ENCODE assay signal across 8 cellular contexts in genomic region chr11:111978028-111978771, GRCh38. TPM values are rescaled to one million over a fixed set of nuclear protein-coding genes. Genes with fewer than 3 reads are reported as not detected.
DNase-seq lines count a peak whose midpoint lies in the region; ATAC-seq, FAIRE-seq and TF ChIP-seq lines count a peak whose summit lies in the region.

No MANE protein-coding gene starts in this region.

- peaks cover 27% of the 10 kb centered on the region for H3K27me3 Mint-ChIP-seq in activated T-cell treated with anti-CD3 and anti-CD28 coated beads, Interleukin-2, amount 50 U/mL, for 4 hours (ENCODE audit: low read depth)
- peaks cover 2% of the 10 kb centered on the region for H3K27me3 Mint-ChIP-seq in activated T-helper 2 cell treated with anti-CD3 and anti-CD28 coated beads, Interferon-gamma antibody, Interleukin-2, Interleukin-4, amounts not matched to agents 10 μg/mL and 5 μg/mL and 100 μg/mL, durations not matched to agents 14 hours and 24 hours and 36 hours (ENCODE audit: low read depth)
- peaks cover 4% of the 10 kb centered on the region for H3K27me3 Mint-ChIP-seq in neural crest cell (ENCODE audit: low read depth)

- no peak for TF ChIP-seq CTCF in neural crest cell (conservative IDR thresholded peaks at IDR 0.05)

- no peak for DNase-seq in activated T-cell treated with anti-CD3 and anti-CD28 coated beads, Interleukin-2, amount 50 U/mL, for 4 hours
- no peak for DNase-seq in activated T-cell treated with anti-CD3 and anti-CD28 coated beads, Interleukin-2, amount 50 U/mL, for 48 hours
- DNase-seq in activated T-helper 2 cell treated with anti-CD3 and anti-CD28 coated beads, Interferon-gamma antibody, Interleukin-2, Interleukin-4, amounts not matched to agents 10 μg/mL and 5 μg/mL and 100 μg/mL, durations not matched to agents 14 hours and 24 hours and 36 hours (ENCODE audit: low spot score): no peak
- DNase-seq in frontal cortex (ENCODE audit: low spot score in 2 of 2): peak; percentile 74 to 81
- DNase-seq in neural crest cell (ENCODE audit: low read depth, low spot score): peak; percentile 25
- DNase-seq in activated CD4-positive, CD25-positive, alpha-beta regulatory T cell treated with anti-CD3 and anti-CD28 coated beads, Interleukin-2, amount 50 U/mL, for 72 hours: no peak
- DNase-seq in RCC 7860 (ENCODE audit: low spot score): no peak

- H3K4me3 Mint-ChIP-seq in activated T-cell treated with anti-CD3 and anti-CD28 coated beads, Interleukin-2, amount 50 U/mL, for 4 hours: peak overlapping the region; percentile 75
- H3K4me3 Mint-ChIP-seq in activated T-helper 2 cell treated with anti-CD3 and anti-CD28 coated beads, Interferon-gamma antibody, Interleukin-2, Interleukin-4, amounts not matched to agents 10 μg/mL and 5 μg/mL and 100 μg/mL, durations not matched to agents 14 hours and 24 hours and 36 hours (ENCODE audit: low read depth): peak overlapping the region; percentile 30
- H3K4me3 Mint-ChIP-seq in neural crest cell: peak overlapping the region; percentile 89

- intact Hi-C loops in activated T-helper 2 cell treated with anti-CD3 and anti-CD28 coated beads, Interferon-gamma antibody, Interleukin-2, Interleukin-4, amounts not matched to agents 10 μg/mL and 5 μg/mL and 100 μg/mL, durations not matched to agents 14 hours and 24 hours and 36 hours (cut with micrococcal nuclease): no loop called here

- H3K27ac Mint-ChIP-seq in activated T-helper 2 cell treated with anti-CD3 and anti-CD28 coated beads, Interferon-gamma antibody, Interleukin-2, Interleukin-4, amounts not matched to agents 10 μg/mL and 5 μg/mL and 100 μg/mL, durations not matched to agents 14 hours and 24 hours and 36 hours: peak overlapping the region; percentile 40
- H3K27ac Mint-ChIP-seq in neural crest cell (ENCODE audit: unreplicated experiment): no peak overlapping the region

- peaks cover 7% of the 10 kb centered on the region for H3K4me1 Mint-ChIP-seq in activated T-cell treated with anti-CD3 and anti-CD28 coated beads, Interleukin-2, amount 50 U/mL, for 4 hours (ENCODE audit: low read depth)
- H3K4me1 Mint-ChIP-seq in activated T-helper 2 cell treated with anti-CD3 and anti-CD28 coated beads, Interferon-gamma antibody, Interleukin-2, Interleukin-4, amounts not matched to agents 10 μg/mL and 5 μg/mL and 100 μg/mL, durations not matched to agents 14 hours and 24 hours and 36 hours (ENCODE audit: low read depth): peaks cover 6% of the 10 kb centered on the region
- peaks cover 49% of the 10 kb centered on the region for H3K4me1 Mint-ChIP-seq in neural crest cell

- ATAC-seq in activated T-cell treated with anti-CD3 and anti-CD28 coated beads, Interleukin-2, amount 50 U/mL, for 4 hours: no peak
- ATAC-seq in GM21526 (IDR thresholded peaks at IDR 0.05; ENCODE audit: low FRiP score, unreplicated experiment): no peak

- FAIRE-seq in frontal cortex (lab: Jason Lieb, UNC) (no peak), RCC 7860 (lab: Jason Lieb, UNC) (no peak)

- no peaks in the 10 kb centered on the region for H3K9me3 Mint-ChIP-seq in activated T-cell treated with anti-CD3 and anti-CD28 coated beads, Interleukin-2, amount 50 U/mL, for 4 hours
- no peaks in the 10 kb centered on the region for H3K9me3 Mint-ChIP-seq in activated T-helper 2 cell treated with anti-CD3 and anti-CD28 coated beads, Interferon-gamma antibody, Interleukin-2, Interleukin-4, amounts not matched to agents 10 μg/mL and 5 μg/mL and 100 μg/mL, durations not matched to agents 14 hours and 24 hours and 36 hours
- no peaks in the 10 kb centered on the region for H3K9me3 Mint-ChIP-seq in neural crest cell

- H3K36me3 Mint-ChIP-seq in activated T-cell treated with anti-CD3 and anti-CD28 coated beads, Interleukin-2, amount 50 U/mL, for 4 hours (ENCODE audit: insufficient read depth): peaks cover 2% of the 10 kb centered on the region
- H3K36me3 Mint-ChIP-seq in activated T-helper 2 cell treated with anti-CD3 and anti-CD28 coated beads, Interferon-gamma antibody, Interleukin-2, Interleukin-4, amounts not matched to agents 10 μg/mL and 5 μg/mL and 100 μg/mL, durations not matched to agents 14 hours and 24 hours and 36 hours (ENCODE audit: low read depth): peaks cover 58% of the 10 kb centered on the region
- no peaks in the 10 kb centered on the region for H3K36me3 Mint-ChIP-seq in neural crest cell (ENCODE audit: low read depth)

RNA-seq across cellular contexts. Expression of gene DIXDC1, which starts 41.1 kb away (rescaled TPM):
- 10 to 100 TPM in 2 of 3 donors, 1 to 10 TPM in 1; 5.2 to 22.7 (median 21.2) TPM for total RNA-seq in activated T-cell treated with anti-CD3 and anti-CD28 coated beads, Interleukin-2, amount 50 U/mL, for 4 hours
- total RNA-seq in activated T-helper 2 cell treated with anti-CD3 and anti-CD28 coated beads, Interferon-gamma antibody, Interleukin-2, Interleukin-4, amounts not matched to agents 10 μg/mL and 5 μg/mL and 100 μg/mL, durations not matched to agents 14 hours and 24 hours and 36 hours: 30.0 and 30.7 TPM in 2 replicates
- total RNA-seq in frontal cortex (70.5 TPM), neural crest cell (24.4 and 24.6 TPM in 2 replicates)

RNA-seq across cellular contexts. Expression of gene DLAT, which starts 47.0 kb away (rescaled TPM):
- total RNA-seq in activated T-cell treated with anti-CD3 and anti-CD28 coated beads, Interleukin-2, amount 50 U/mL, for 4 hours: 10 to 100 TPM; 60.6 to 72.5 (median 66.0) TPM
- 47.2 and 47.3 TPM in 2 replicates for total RNA-seq in activated T-helper 2 cell treated with anti-CD3 and anti-CD28 coated beads, Interferon-gamma antibody, Interleukin-2, Interleukin-4, amounts not matched to agents 10 μg/mL and 5 μg/mL and 100 μg/mL, durations not matched to agents 14 hours and 24 hours and 36 hours
- 53.0 TPM for total RNA-seq in frontal cortex
- 52.4 and 52.9 TPM in 2 replicates for total RNA-seq in neural crest cell

RNA-seq across cellular contexts. Expression of gene C11orf52, which starts 59.5 kb away (rescaled TPM):
- total RNA-seq in activated T-cell treated with anti-CD3 and anti-CD28 coated beads, Interleukin-2, amount 50 U/mL, for 4 hours: not detected
- not detected in 2 replicates for total RNA-seq in activated T-helper 2 cell treated with anti-CD3 and anti-CD28 coated beads, Interferon-gamma antibody, Interleukin-2, Interleukin-4, amounts not matched to agents 10 μg/mL and 5 μg/mL and 100 μg/mL, durations not matched to agents 14 hours and 24 hours and 36 hours
- total RNA-seq in frontal cortex (not detected), neural crest cell (not detected in 2 replicates)

Comparison
In these comparisons a context has a peak if more than half of its experiments do, and no peak if none do; other contexts are left out.
1. DNase-seq: peak in frontal cortex (2 of 2) and neural crest cell (single experiment); none in activated T-cell treated with anti-CD3 and anti-CD28 coated beads, Interleukin-2, amount 50 U/mL, for 4 hours (single experiment), activated T-cell treated with anti-CD3 and anti-CD28 coated beads, Interleukin-2, amount 50 U/mL, for 48 hours (0 of 2), activated T-helper 2 cell treated with anti-CD3 and anti-CD28 coated beads, Interferon-gamma antibody, Interleukin-2, Interleukin-4, amounts not matched to agents 10 μg/mL and 5 μg/mL and 100 μg/mL, durations not matched to agents 14 hours and 24 hours and 36 hours (single experiment), activated CD4-positive, CD25-positive, alpha-beta regulatory T cell treated with anti-CD3 and anti-CD28 coated beads, Interleukin-2, amount 50 U/mL, for 72 hours (single experiment) and RCC 7860 (single experiment).
2. H3K4me3 Mint-ChIP-seq: peak in every context shown above with its lines; median percentile 89 in neural crest cell; 75 in activated T-cell treated with anti-CD3 and anti-CD28 coated beads, Interleukin-2, amount 50 U/mL, for 4 hours; 30 in activated T-helper 2 cell treated with anti-CD3 and anti-CD28 coated beads, Interferon-gamma antibody, Interleukin-2, Interleukin-4, amounts not matched to agents 10 μg/mL and 5 μg/mL and 100 μg/mL, durations not matched to agents 14 hours and 24 hours and 36 hours.